ENCODE assay signal across 11 cellular contexts in genomic region chr3:191376742-191377141, GRCh38. TPM values are rescaled to one million over a fixed set of nuclear protein-coding genes. Genes with fewer than 3 reads are reported as not detected.
A peak's percentile ranks its signal among the peaks of the same experiment; 100 is the strongest.
DNase-seq lines count a peak whose midpoint lies in the region; ATAC-seq, FAIRE-seq and TF ChIP-seq lines count a peak whose summit lies in the region.
"Had no signal": no experiment of that assay in that cellular context is flagged by ENCODE, and none has a peak within 500 bp of the region (broad histone marks: within the 10 kb centered on the region; RNA-seq: fewer than 3 reads in every experiment).

No MANE protein-coding gene starts in this region.

- H3K36me3 ChIP-seq in breast epithelium (peaks cover 7% of the 10 kb centered on the region), kidney (ENCODE audit: control insufficient read depth in 1 of 2, insufficient read depth in 2 of 2, low read length in 2 of 2) (peaks cover 16 to 27% of the 10 kb centered on the region in 2 donors), small intestine (ENCODE audit: control insufficient read depth in 2 of 2, insufficient read depth in 2 of 2, low read length in 2 of 2) (peaks cover 4 to 7% of the 10 kb centered on the region in 2 donors)

- H3K4me1 ChIP-seq in breast epithelium (peaks cover 6 to 15% of the 10 kb centered on the region in 2 donors), kidney (ENCODE audit: control insufficient read depth in 1 of 2, insufficient read depth in 1 of 2, low read depth in 1 of 2, low read length in 2 of 2) (peaks cover 0 to 2% of the 10 kb centered on the region in 2 donors), small intestine (ENCODE audit: control insufficient read depth in 2 of 2, insufficient read depth in 1 of 2, low read depth in 1 of 2, low read length in 1 of 2) (no peaks in the 10 kb centered on the region)

- peak; percentile 64 for DNase-seq in HT1080 (ENCODE audit: low read depth)
- DNase-seq in breast epithelium (ENCODE audit: low spot score in 2 of 2): no peak
- DNase-seq in kidney: no peak
- DNase-seq in type B pancreatic cell (ENCODE audit: extremely low spot score, unreplicated experiment): no peak
- no peak for DNase-seq in small intestine
- no peak for DNase-seq in GF-D8 (lab: John Stamatoyannopoulos, UW)
- DNase-seq in head of caudate nucleus: no peak
- DNase-seq: natural killer cell had no signal

- H3K27ac Mint-ChIP-seq in type B pancreatic cell: peak overlapping the region; percentile 61
- H3K27ac Mint-ChIP-seq: natural killer cell; stimulated activated naive CD8-positive, alpha-beta T cell treated with anti-CD3 and anti-CD28 coated beads, Interleukin-15, Interleukin-2, amounts not matched to agents 100 ng/mL and 50 ng/mL, for 24 hours had no signal

- H3K4me3 ChIP-seq in breast epithelium (no peak overlapping the region), kidney (ENCODE audit: low read length in 2 of 2) (no peak overlapping the region), small intestine (ENCODE audit: low read depth in 1 of 2, low read length in 2 of 2) (no peak overlapping the region)
- H3K4me3 ChIP-seq: ascending aorta had no signal

- H3K27me3 ChIP-seq in breast epithelium (no peaks in the 10 kb centered on the region), small intestine (ENCODE audit: control insufficient read depth in 2 of 2, insufficient read depth in 2 of 2, low read length in 2 of 2) (no peaks in the 10 kb centered on the region)
- H3K27me3 ChIP-seq: ascending aorta had no signal

- H3K27ac ChIP-seq in breast epithelium (peak overlapping the region; percentile 64 to 71), kidney (ENCODE audit: low read depth in 2 of 2, low read length in 2 of 2) (peak overlapping the region; percentile 24 to 51), small intestine (ENCODE audit: low read depth in 1 of 2, low read length in 1 of 2) (no peak overlapping the region)

- H3K27me3 Mint-ChIP-seq in type B pancreatic cell: no peaks in the 10 kb centered on the region
- H3K27me3 Mint-ChIP-seq: stimulated activated naive CD8-positive, alpha-beta T cell treated with anti-CD3 and anti-CD28 coated beads, Interleukin-15, Interleukin-2, amounts not matched to agents 100 ng/mL and 50 ng/mL, for 24 hours had no signal

- FAIRE-seq in kidney (lab: Jason Lieb, UNC) (peak; percentile 51), small intestine (lab: Jason Lieb, UNC) (no peak)

- H3K9ac ChIP-seq in kidney (ENCODE audit: low read length in 2 of 2): no peak overlapping the region

- no peaks in the 10 kb centered on the region for H3K4me1 Mint-ChIP-seq in type B pancreatic cell (ENCODE audit: unreplicated experiment)

- peak overlapping the region; percentile 46 for H3K4me3 Mint-ChIP-seq in type B pancreatic cell
- H3K4me3 Mint-ChIP-seq: natural killer cell; stimulated activated naive CD8-positive, alpha-beta T cell treated with anti-CD3 and anti-CD28 coated beads, Interleukin-15, Interleukin-2, amounts not matched to agents 100 ng/mL and 50 ng/mL, for 24 hours had no signal

- no peak for TF ChIP-seq CTCF in breast epithelium (IDR thresholded peaks at IDR 0.05)
- no peak for TF ChIP-seq CTCF in kidney (IDR thresholded peaks at IDR 0.05; ENCODE audit: borderline replicate concordance, extremely low read depth, insufficient read depth)
- no peak for TF ChIP-seq CTCF in type B pancreatic cell (conservative IDR thresholded peaks at IDR 0.05)

- H3K36me3 Mint-ChIP-seq in type B pancreatic cell: peaks cover 12% of the 10 kb centered on the region

- ATAC-seq in GM21367 (IDR thresholded peaks at IDR 0.05; ENCODE audit: unreplicated experiment): no peak
- ATAC-seq: natural killer cell had no signal

- WGBS in small intestine, 3 donors: 61 to 85% (median 82%) methylated on average over 6 of the region's 6 CpGs

- TF ChIP-seq POLR2A in breast epithelium (IDR thresholded peaks at IDR 0.05): no peak

- intact Hi-C loops in breast epithelium (cut with DNase I; ENCODE audit: low total_unique reads) (no loop called here), kidney (cut with DNase I) (no loop called here), head of caudate nucleus (cut with DNase I) (no loop called here)

- H3K9me3 ChIP-seq in breast epithelium: no peaks in the 10 kb centered on the region
- H3K9me3 ChIP-seq in kidney (ENCODE audit: control insufficient read depth in 1 of 2, low read length in 2 of 2): no peaks in the 10 kb centered on the region
- H3K9me3 ChIP-seq in small intestine (ENCODE audit: control insufficient read depth, low read depth): no peaks in the 10 kb centered on the region
- H3K9me3 ChIP-seq: ascending aorta had no signal

- H3K9me3 Mint-ChIP-seq in type B pancreatic cell: no peaks in the 10 kb centered on the region
- H3K9me3 Mint-ChIP-seq: natural killer cell; stimulated activated naive CD8-positive, alpha-beta T cell treated with anti-CD3 and anti-CD28 coated beads, Interleukin-15, Interleukin-2, amounts not matched to agents 100 ng/mL and 50 ng/mL, for 24 hours had no signal

RNA-seq across cellular contexts. Expression of gene UTS2B, which starts 46.4 kb away (rescaled TPM):
- total RNA-seq in HT1080 (2014; rRNA removed; shearing (Covaris generic)): 0.16 and 0.73 TPM in 2 replicates
- polyA plus RNA-seq in HT1080 (2015; cell fraction: cytosol; rRNA removed): 0.27 and 1.2 TPM in 2 replicates
- 0.40 and 5.0 TPM in 2 replicates for polyA plus RNA-seq in HT1080 (2015; cell fraction: nucleus; rRNA removed)
- under 1 TPM in 1 of 3 donors, not detected in 2; 0.15 TPM for total RNA-seq in breast epithelium
- 0.41 TPM for total RNA-seq in kidney
- polyA plus RNA-seq in kidney (ENCODE audit: insufficient read depth, low read depth, low replicate concordance): not detected
- 0.58 TPM in 1 of 2 replicates, not detected in the other for total RNA-seq in type B pancreatic cell (ENCODE audit: low replicate concordance)
- polyA plus RNA-seq in small intestine: under 1 TPM in 1 of 3 donors, not detected in 2; 0.09 TPM

RNA-seq across cellular contexts. Expression of gene CCDC50, which starts 47.5 kb away (rescaled TPM):
- 119 and 131 TPM in 2 replicates for total RNA-seq in HT1080 (2014; rRNA removed; shearing (Covaris generic))
- 94.2 and 105 TPM in 2 replicates for polyA plus RNA-seq in HT1080 (2015; cell fraction: cytosol; rRNA removed)
- polyA plus RNA-seq in HT1080 (2015; cell fraction: nucleus; rRNA removed): 54.2 and 69.6 TPM in 2 replicates
- 100 to 1,000 TPM in 1 of 3 donors, 10 to 100 TPM in 2; 86.9 to 101 (median 93.4) TPM for total RNA-seq in breast epithelium
- total RNA-seq in kidney: 105 TPM
- polyA plus RNA-seq in kidney (ENCODE audit: insufficient read depth, low read depth, low replicate concordance): 34.7 TPM
- 47.4 and 76.2 TPM in 2 replicates for total RNA-seq in type B pancreatic cell (ENCODE audit: low replicate concordance)
- polyA plus RNA-seq in small intestine: 10 to 100 TPM; 18.6 to 31.1 (median 22.1) TPM

Comparison
In these comparisons a context has a peak if more than half of its experiments do, and no peak if none do; other contexts are left out.
1. H3K27ac ChIP-seq: peak in breast epithelium (2 of 2) and kidney (2 of 2); none in small intestine (0 of 2).